27 cellular contexts compared by ENCODE assay signal in the genomic region with DNA sequence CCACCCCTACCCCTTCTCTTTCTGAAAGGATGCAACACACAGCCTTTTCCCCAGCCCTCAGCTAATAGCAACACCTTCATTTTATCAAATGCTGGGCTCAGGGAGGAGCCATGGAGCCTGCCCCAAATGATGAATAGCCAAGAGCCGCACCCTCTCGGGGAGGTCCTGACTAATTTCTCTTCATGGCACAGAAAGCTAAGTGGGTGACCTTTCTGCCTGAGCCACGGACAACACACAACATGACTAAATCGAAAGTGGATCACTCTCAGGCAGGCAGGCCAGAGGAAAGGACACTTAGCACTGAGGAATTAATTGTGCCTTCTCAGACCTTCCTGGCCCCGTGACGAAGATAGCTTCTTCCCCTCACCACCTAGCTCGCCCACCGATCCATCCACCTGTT.
DNase-seq lines count a peak whose midpoint lies in the region; ATAC-seq, FAIRE-seq and TF ChIP-seq lines count a peak whose summit lies in the region.
"Had no signal": no experiment of that assay in that cellular context is flagged by ENCODE, and none has a peak within 500 bp of the region (broad histone marks: within the 10 kb centered on the region; RNA-seq: fewer than 3 reads in every experiment).

No MANE protein-coding gene starts in this region.

- FAIRE-seq in A549 (lab: Jason Lieb, UNC) (peak; percentile 89), astrocyte (lab: Jason Lieb, UNC) (peak; percentile 64)
- FAIRE-seq: bronchial epithelial cell, G401.6, GM18507, TTC549 had no signal

- no peaks in the 10 kb centered on the region for H3K27me3 ChIP-seq in astrocyte (ENCODE audit: insufficient read depth, low read length)
- H3K27me3 ChIP-seq: SJSA1, transverse colon had no signal

- DNase-seq in A549 (ENCODE audit: low read depth in 1 of 2, low spot score in 1 of 2) (no peak), NCI-H774 (lab: John Stamatoyannopoulos, UW) (peak; percentile 25), astrocyte (ENCODE audit: low read depth) (no peak), GM10266 (ENCODE audit: extremely low spot score) (no peak)
- no peak for DNase-seq in naive thymus-derived CD8-positive, alpha-beta T cell
- DNase-seq in activated CD4-positive, alpha-beta T cell treated with anti-CD3 and anti-CD28 coated beads, Interleukin-2, amount 50 U/mL, for 4 hours: no peak
- DNase-seq in stimulated activated CD4-positive, alpha-beta T cell treated with anti-CD3 and anti-CD28 coated beads, Interleukin-2, amount 100 ng/mL, for 48 hours: no peak
- DNase-seq: activated naive CD4-positive, alpha-beta T cell; activated T-cell treated with anti-CD3 and anti-CD28 coated beads, Interleukin-2, amount 50 U/mL, for 4 hours; AML-193; CD8-positive, alpha-beta T cell; cortex of kidney; endodermal cell; islet precursor cell; KBM-7; lower lobe of right lung; NCI-H1694; NCI-H226; stimulated activated naive CD8-positive, alpha-beta T cell treated with anti-CD3 and anti-CD28 coated beads, Interleukin-15, amount 100 ng/mL, for 72 hours; transverse colon had no signal

- H3K36me3 ChIP-seq in astrocyte (ENCODE audit: insufficient read depth, low read length): no peaks in the 10 kb centered on the region
- H3K36me3 ChIP-seq: lower lobe of right lung, SJSA1, transverse colon had no signal

- H3K9ac ChIP-seq in astrocyte (ENCODE audit: low read length): no peak overlapping the region

- H4K20me1 ChIP-seq in astrocyte (ENCODE audit: insufficient read depth, low read length): no peaks in the 10 kb centered on the region

- TF ChIP-seq EP300 in A549 (IDR thresholded peaks at IDR 0.05): no peak

- H3K4me1 ChIP-seq in A549: no peaks in the 10 kb centered on the region
- H3K4me1 ChIP-seq in astrocyte (ENCODE audit: insufficient read depth, low read length): no peaks in the 10 kb centered on the region
- H3K4me1 ChIP-seq: lower lobe of right lung, SJSA1, transverse colon had no signal

- H3K36me3 Mint-ChIP-seq in astrocyte (ENCODE audit: low read depth, unreplicated experiment): no peaks in the 10 kb centered on the region
- no peaks in the 10 kb centered on the region for H3K36me3 Mint-ChIP-seq in naive thymus-derived CD8-positive, alpha-beta T cell
- H3K36me3 Mint-ChIP-seq: CD8-positive, alpha-beta T cell had no signal

- CTCF ChIA-PET in A549 (lab: Yijun Ruan, JAX): interaction anchor here (0.7 kb wide), 1 partner anchor 32 kb away, joined by 3 read pairs; no protein-coding TSS in a partner anchor

- peaks cover 8% of the 10 kb centered on the region for H3K27me3 Mint-ChIP-seq in astrocyte (ENCODE audit: low read depth, unreplicated experiment)
- peaks cover 0 to 3% (median 0%) of the 10 kb centered on the region in 5 donors for H3K27me3 Mint-ChIP-seq in naive thymus-derived CD8-positive, alpha-beta T cell
- H3K27me3 Mint-ChIP-seq: stimulated activated naive CD8-positive, alpha-beta T cell treated with anti-CD3 and anti-CD28 coated beads, Interleukin-15, amount 100 ng/mL, for 72 hours had no signal

- TF ChIP-seq RAD21 in A549 (conservative IDR thresholded peaks at IDR 0.05 in 1 of 2, IDR thresholded peaks at IDR 0.05 in 1 of 2): no peak

- no peak for ATAC-seq in A549
- ATAC-seq in naive thymus-derived CD8-positive, alpha-beta T cell: no peak
- ATAC-seq: activated T-cell treated with anti-CD3 and anti-CD28 coated beads, Interleukin-2, amount 50 U/mL, for 4 hours; CD8-positive, alpha-beta T cell; lower lobe of right lung; sciatic nerve; stimulated activated naive CD8-positive, alpha-beta T cell treated with anti-CD3 and anti-CD28 coated beads, Interleukin-15, amount 100 ng/mL, for 72 hours had no signal

- H2AFZ ChIP-seq in astrocyte (ENCODE audit: low read depth, low read length): no peak overlapping the region

- POLR2A ChIA-PET in A549 (lab: Yijun Ruan, JAX): no interaction called here
- POLR2A ChIA-PET in naive thymus-derived CD8-positive, alpha-beta T cell (lab: Charles Lee): no interaction called here

- no peak overlapping the region for H3K27ac ChIP-seq in A549
- peak overlapping the region; percentile 30; the same call in 1 of the 2 replicates for H3K27ac ChIP-seq in C4-2B
- H3K27ac ChIP-seq in astrocyte (ENCODE audit: low read depth, low read length): no peak overlapping the region
- H3K27ac ChIP-seq: lower lobe of right lung, SJSA1, transverse colon had no signal

- no peak for TF ChIP-seq POLR2A in A549 (IDR thresholded peaks at IDR 0.05; ENCODE audit: low read length)

- no peak for TF ChIP-seq CTCF in A549 (IDR thresholded peaks at IDR 0.05)
- no peak for TF ChIP-seq CTCF in C4-2B (conservative IDR thresholded peaks at IDR 0.05)
- no peak for TF ChIP-seq CTCF in astrocyte (IDR thresholded peaks at IDR 0.05; ENCODE audit: insufficient read depth, low read depth, low read length)
- no peak for TF ChIP-seq CTCF in GM10266 (IDR thresholded peaks at IDR 0.05; ENCODE audit: control insufficient read depth, insufficient read depth, low read depth, missing control alignments)

- H3K9me3 Mint-ChIP-seq in astrocyte (ENCODE audit: unreplicated experiment): peaks cover 2% of the 10 kb centered on the region
- peaks cover 0 to 3% (median 0%) of the 10 kb centered on the region in 9 donors for H3K9me3 Mint-ChIP-seq in naive thymus-derived CD8-positive, alpha-beta T cell
- H3K9me3 Mint-ChIP-seq: CD8-positive, alpha-beta T cell had no signal

- H3K4me3 Mint-ChIP-seq in astrocyte (ENCODE audit: unreplicated experiment): no peak overlapping the region
- H3K4me3 Mint-ChIP-seq in naive thymus-derived CD8-positive, alpha-beta T cell: no peak overlapping the region
- H3K4me3 Mint-ChIP-seq: activated T-cell treated with anti-CD3 and anti-CD28 coated beads, Interleukin-2, amount 50 U/mL, for 4 hours; CD8-positive, alpha-beta T cell; endodermal cell; stimulated activated naive CD8-positive, alpha-beta T cell treated with anti-CD3 and anti-CD28 coated beads, Interleukin-15, amount 100 ng/mL, for 72 hours had no signal

- no peaks in the 10 kb centered on the region for H3K4me1 Mint-ChIP-seq in astrocyte (ENCODE audit: low read depth, unreplicated experiment)
- H3K4me1 Mint-ChIP-seq in naive thymus-derived CD8-positive, alpha-beta T cell: peaks cover 0 to 1% (median 0%) of the 10 kb centered on the region in 4 donors
- H3K4me1 Mint-ChIP-seq: stimulated activated naive CD8-positive, alpha-beta T cell treated with anti-CD3 and anti-CD28 coated beads, Interleukin-15, amount 100 ng/mL, for 72 hours had no signal

- 1% methylated on average over 6 of the region's 8 CpGs for WGBS in A549 (ENCODE audit: missing lambda C conversion rate)

- no peaks in the 10 kb centered on the region for H3K79me2 ChIP-seq in astrocyte (ENCODE audit: insufficient read depth, low read length)

- H3K9me3 ChIP-seq in A549 (no peaks in the 10 kb centered on the region), astrocyte (ENCODE audit: insufficient read depth, low read depth, low read length) (no peaks in the 10 kb centered on the region)
- H3K9me3 ChIP-seq: lower lobe of right lung, SJSA1, transverse colon had no signal

- H3K4me2 ChIP-seq in A549 (0 out of 3 replicates have a peak overlapping the region, but pooled peaks have one; percentile 20), astrocyte (ENCODE audit: low read length) (no peak overlapping the region)

- H3K27ac Mint-ChIP-seq in astrocyte (ENCODE audit: unreplicated experiment): no peak overlapping the region
- H3K27ac Mint-ChIP-seq in naive thymus-derived CD8-positive, alpha-beta T cell: no peak overlapping the region
- H3K27ac Mint-ChIP-seq: CD8-positive, alpha-beta T cell; endodermal cell; stimulated activated naive CD8-positive, alpha-beta T cell treated with anti-CD3 and anti-CD28 coated beads, Interleukin-15, amount 100 ng/mL, for 72 hours had no signal

- H3K4me3 ChIP-seq in A549: no peak overlapping the region
- no peak overlapping the region for H3K4me3 ChIP-seq in astrocyte (ENCODE audit: insufficient read depth, low read depth, low read length)
- H3K4me3 ChIP-seq: lower lobe of right lung, SJSA1, transverse colon had no signal

TF ChIP-seq in A549, 52 proteins besides CTCF, POLR2A, EP300 and RAD21 (continues in another document):
- TF ChIP-seq TFCP2L1 (CRISPR knock-in tag; IDR thresholded peaks at IDR 0.05) (no peak), JUN (IDR thresholded peaks at IDR 0.05) (no peak), HOXB13 (CRISPR knock-in tag; IDR thresholded peaks at IDR 0.05; ENCODE audit: low read depth) (no peak), EHMT2 (IDR thresholded peaks at IDR 0.05; ENCODE audit: low read depth) (no peak), FOSB (CRISPR knock-in tag; IDR thresholded peaks at IDR 0.05) (no peak), CEBPB (IDR thresholded peaks at IDR 0.05) (no peak)
- TF ChIP-seq, protein P1, sequence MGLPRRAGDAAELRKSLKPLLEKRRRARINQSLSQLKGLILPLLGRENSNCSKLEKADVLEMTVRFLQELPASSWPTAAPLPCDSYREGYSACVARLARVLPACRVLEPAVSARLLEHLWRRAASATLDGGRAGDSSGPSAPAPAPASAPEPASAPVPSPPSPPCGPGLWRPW (IDR thresholded peaks at IDR 0.05): no peak
- TF ChIP-seq, protein P2, sequence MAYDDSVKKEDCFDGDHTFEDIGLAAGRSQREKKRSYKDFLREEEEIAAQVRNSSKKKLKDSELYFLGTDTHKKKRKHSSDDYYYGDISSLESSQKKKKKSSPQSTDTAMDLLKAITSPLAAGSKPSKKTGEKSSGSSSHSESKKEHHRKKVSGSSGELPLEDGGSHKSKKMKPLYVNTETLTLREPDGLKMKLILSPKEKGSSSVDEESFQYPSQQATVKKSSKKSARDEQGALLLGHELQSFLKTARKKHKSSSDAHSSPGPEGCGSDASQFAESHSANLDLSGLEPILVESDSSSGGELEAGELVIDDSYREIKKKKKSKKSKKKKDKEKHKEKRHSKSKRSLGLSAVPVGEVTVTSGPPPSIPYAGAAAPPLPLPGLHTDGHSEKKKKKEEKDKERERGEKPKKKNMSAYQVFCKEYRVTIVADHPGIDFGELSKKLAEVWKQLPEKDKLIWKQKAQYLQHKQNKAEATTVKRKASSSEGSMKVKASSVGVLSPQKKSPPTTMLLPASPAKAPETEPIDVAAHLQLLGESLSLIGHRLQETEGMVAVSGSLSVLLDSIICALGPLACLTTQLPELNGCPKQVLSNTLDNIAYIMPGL (CRISPR knock-in tag; IDR thresholded peaks at IDR 0.05; ENCODE audit: borderline replicate concordance): no peak
- TF ChIP-seq, protein P3, sequence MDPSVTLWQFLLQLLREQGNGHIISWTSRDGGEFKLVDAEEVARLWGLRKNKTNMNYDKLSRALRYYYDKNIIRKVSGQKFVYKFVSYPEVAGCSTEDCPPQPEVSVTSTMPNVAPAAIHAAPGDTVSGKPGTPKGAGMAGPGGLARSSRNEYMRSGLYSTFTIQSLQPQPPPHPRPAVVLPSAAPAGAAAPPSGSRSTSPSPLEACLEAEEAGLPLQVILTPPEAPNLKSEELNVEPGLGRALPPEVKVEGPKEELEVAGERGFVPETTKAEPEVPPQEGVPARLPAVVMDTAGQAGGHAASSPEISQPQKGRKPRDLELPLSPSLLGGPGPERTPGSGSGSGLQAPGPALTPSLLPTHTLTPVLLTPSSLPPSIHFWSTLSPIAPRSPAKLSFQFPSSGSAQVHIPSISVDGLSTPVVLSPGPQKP (IDR thresholded peaks at IDR 0.05; ENCODE audit: low read depth, low read length): no peak
